In the genomic region with DNA sequence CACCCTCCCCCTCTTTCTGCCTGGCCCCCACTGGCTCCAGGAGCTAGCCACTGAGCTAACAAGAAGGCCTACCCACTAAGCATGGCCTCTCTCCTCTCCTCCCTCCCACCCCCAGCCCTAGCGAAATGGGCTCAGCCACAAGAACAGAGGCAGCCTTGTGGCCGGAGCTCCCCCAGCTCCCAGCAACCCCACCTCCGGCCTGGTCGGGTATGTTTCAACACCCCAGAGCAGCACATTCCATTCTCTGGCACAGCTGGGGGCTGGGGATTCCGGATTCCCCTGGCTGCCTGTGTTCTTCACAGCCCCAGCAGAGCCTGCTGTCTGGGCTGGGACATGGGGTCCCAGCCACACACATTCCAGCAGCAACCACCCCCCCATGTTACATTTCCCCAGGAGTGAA, we compare ENCODE assay signal across 18 cellular contexts. TPM values are rescaled to one million over a fixed set of nuclear protein-coding genes. Genes with fewer than 3 reads are reported as not detected.
DNase-seq lines count a peak whose midpoint lies in the region; ATAC-seq and FAIRE-seq lines count a peak whose summit lies in the region.
"Had no signal": no experiment of that assay in that cellular context is flagged by ENCODE, and none has a peak within 500 bp of the region (broad histone marks: within the 10 kb centered on the region; RNA-seq: fewer than 3 reads in every experiment).

No MANE protein-coding gene starts in this region.

- H3K79me1 ChIP-seq in mesendoderm (ENCODE audit: low read length): no peaks in the 10 kb centered on the region

- H2BK15ac ChIP-seq in mesendoderm (replicated peaks; ENCODE audit: low read depth): no peak overlapping the region

- H3K27ac ChIP-seq in mesendoderm (ENCODE audit: low read depth, low read length) (no peak overlapping the region), small intestine (ENCODE audit: low read depth in 1 of 2, low read length in 1 of 2) (no peak overlapping the region)
- H3K27ac ChIP-seq: spleen had no signal

- no peaks in the 10 kb centered on the region for H3K9me3 ChIP-seq in adipocyte (ENCODE audit: control insufficient read depth, low read length)
- no peaks in the 10 kb centered on the region for H3K9me3 ChIP-seq in small intestine (ENCODE audit: control insufficient read depth, low read depth)
- H3K9me3 ChIP-seq: spleen had no signal

- no peak for FAIRE-seq in small intestine (lab: Jason Lieb, UNC)
- FAIRE-seq: A204.1, islet of Langerhans had no signal

- no peak overlapping the region for H2AK5ac ChIP-seq in mesendoderm (ENCODE audit: low read length)

- intact Hi-C loops in left colon (cut with DNase I, micrococcal nuclease): no loop called here

- H3K4me2 ChIP-seq in mesendoderm (ENCODE audit: low read length): no peak overlapping the region

- H3K18ac ChIP-seq in mesendoderm (ENCODE audit: low read length): no peak overlapping the region

- no CpG with 5 or more reads among the region's 5 CpGs for WGBS in mesendoderm (ENCODE audit: extremely low coverage, insufficient coverage, low lambda C conversion rate)
- WGBS in small intestine, 3 donors: 81 to 88% (median 87%) methylated on average over 5 of the region's 5 CpGs

- H3K79me2 ChIP-seq in mesendoderm (ENCODE audit: control insufficient read depth, insufficient read depth, low read length): no peaks in the 10 kb centered on the region

- H3K9ac ChIP-seq in adipocyte (ENCODE audit: low read length) (no peak overlapping the region), mesendoderm (ENCODE audit: low read length) (no peak overlapping the region)

- no peak overlapping the region for H2BK120ac ChIP-seq in mesendoderm (ENCODE audit: low read depth, low read length)

- H4K5ac ChIP-seq in mesendoderm (ENCODE audit: low read length): no peak overlapping the region

- H3K56ac ChIP-seq in mesendoderm (ENCODE audit: low read length): no peak overlapping the region

- H3K4ac ChIP-seq in mesendoderm (ENCODE audit: low read depth, low read length): no peak overlapping the region

- no peak for ATAC-seq in left colon
- ATAC-seq: Panc1 had no signal

- DNase-seq in AG08396 (ENCODE audit: low spot score): peak; percentile 72
- DNase-seq in adipocyte (ENCODE audit: low read depth): peak; percentile 66
- DNase-seq in glomerular visceral epithelial cell (ENCODE audit: extremely low spot score): peak; percentile 48
- DNase-seq in mesendoderm: peak; percentile 40
- DNase-seq in left colon: no peak
- DNase-seq in small intestine: no peak
- no peak for DNase-seq in pons (ENCODE audit: low spot score)
- DNase-seq in NCI-H1092 (lab: John Stamatoyannopoulos, UW): no peak
- DNase-seq: activated naive CD8-positive, alpha-beta T cell treated with anti-CD3 and anti-CD28 coated beads, Interleukin-2, amount 10 ng/mL, durations not matched to agents 7 days and 5 days; activated T-cell treated with anti-CD3 and anti-CD28 coated beads, Interleukin-2, amount 50 U/mL, for 1 hour; NCI-H1436; NCI-H526; spleen; SW 1271 had no signal

- H4K8ac ChIP-seq in mesendoderm (ENCODE audit: low read depth, low read length): no peak overlapping the region

- H3K4me1 ChIP-seq in adipocyte (ENCODE audit: control insufficient read depth, insufficient read depth, low read length): peaks cover 20% of the 10 kb centered on the region
- H3K4me1 ChIP-seq in mesendoderm (ENCODE audit: control insufficient read depth, low read depth, low read length): no peaks in the 10 kb centered on the region
- no peaks in the 10 kb centered on the region for H3K4me1 ChIP-seq in small intestine (ENCODE audit: control insufficient read depth in 2 of 2, insufficient read depth in 1 of 2, low read depth in 1 of 2, low read length in 1 of 2)
- H3K4me1 ChIP-seq: spleen had no signal

- peaks cover 19% of the 10 kb centered on the region for H3K36me3 ChIP-seq in adipocyte (ENCODE audit: control insufficient read depth, insufficient read depth, low read length, severe bottlenecking)
- H3K36me3 ChIP-seq in mesendoderm (ENCODE audit: control insufficient read depth, insufficient read depth, low read length): peaks cover 3% of the 10 kb centered on the region
- H3K36me3 ChIP-seq in small intestine (ENCODE audit: control insufficient read depth in 2 of 2, insufficient read depth in 2 of 2, low read length in 2 of 2): peaks cover 9% of the 10 kb centered on the region in 2 donors

- H3K4me3 ChIP-seq in adipocyte (ENCODE audit: low read length): no peak overlapping the region
- no peak overlapping the region for H3K4me3 ChIP-seq in mesendoderm (ENCODE audit: low read length)
- no peak overlapping the region for H3K4me3 ChIP-seq in small intestine (ENCODE audit: low read depth in 1 of 2, low read length in 2 of 2)
- H3K4me3 ChIP-seq: spleen had no signal

- H3K23ac ChIP-seq in mesendoderm (ENCODE audit: low read length): no peak overlapping the region

- H2BK5ac ChIP-seq in mesendoderm (ENCODE audit: low read length): no peak overlapping the region

- no peaks in the 10 kb centered on the region for H3K27me3 ChIP-seq in adipocyte (replicated peaks; ENCODE audit: control insufficient read depth, insufficient read depth, low read length)
- H3K27me3 ChIP-seq in mesendoderm (ENCODE audit: insufficient read depth, low read length, poor library complexity): no peaks in the 10 kb centered on the region
- H3K27me3 ChIP-seq in small intestine (ENCODE audit: control insufficient read depth in 2 of 2, insufficient read depth in 2 of 2, low read length in 2 of 2): no peaks in the 10 kb centered on the region
- H3K27me3 ChIP-seq: spleen had no signal

RNA-seq across cellular contexts. Expression of gene SFRP5, which starts 9.0 kb away (rescaled TPM):
- polyA plus RNA-seq in mesendoderm (2013, experiment 1 of 2): 0.98 TPM
- 0.90 TPM for polyA plus RNA-seq in mesendoderm (2013, experiment 2 of 2)
- 1 to 10 TPM in 1 of 2 donors, under 1 TPM in 1; 0.82 to 1.2 TPM for total RNA-seq in left colon
- 100 to 1,000 TPM in 1 of 3 donors, 10 to 100 TPM in 2; 41.7 to 110 (median 65.9) TPM for polyA plus RNA-seq in small intestine
- total RNA-seq: fibroblast of lung, spleen had no signal
- polyA plus RNA-seq: fibroblast of lung had no signal

RNA-seq across cellular contexts. Expression of gene ZFYVE27, which starts 25.9 kb away (rescaled TPM):
- polyA plus RNA-seq in mesendoderm (2013, experiment 1 of 2): 9.5 TPM
- 8.5 TPM for polyA plus RNA-seq in mesendoderm (2013, experiment 2 of 2)
- total RNA-seq in left colon: 10 to 100 TPM; 52.1 to 57.6 TPM
- 10 to 100 TPM; 21.6 to 30.7 (median 28.6) TPM for polyA plus RNA-seq in small intestine

RNA-seq across cellular contexts. Expression of gene MARVELD1, which starts 49.3 kb away (rescaled TPM):
- 23.5 TPM for polyA plus RNA-seq in mesendoderm (2013, experiment 1 of 2)
- 23.3 TPM for polyA plus RNA-seq in mesendoderm (2013, experiment 2 of 2)
- total RNA-seq in left colon: 10 to 100 TPM; 24.9 to 37.0 TPM
- polyA plus RNA-seq in small intestine: 10 to 100 TPM in 1 of 3 donors, 1 to 10 TPM in 2; 1.6 to 16.4 (median 4.0) TPM

Comparison
In these comparisons a context has a peak if more than half of its experiments do, and no peak if none do; other contexts are left out.
1. DNase-seq: peak in AG08396 (single experiment), adipocyte (single experiment), glomerular visceral epithelial cell (single experiment) and mesendoderm (single experiment); none in left colon (0 of 2), small intestine (single experiment), pons (single experiment) and NCI-H1092 (single experiment).